Comparison of ENCODE assay signal across 8 cellular contexts in genomic region chr2:237744613-237745249, GRCh38. TPM values are rescaled to one million over a fixed set of nuclear protein-coding genes. Genes with fewer than 3 reads are reported as not detected.
DNase-seq lines count a peak whose midpoint lies in the region; ATAC-seq, FAIRE-seq and TF ChIP-seq lines count a peak whose summit lies in the region.

No MANE protein-coding gene starts in this region.

- TF ChIP-seq POLR2A in GM12892 (IDR thresholded peaks at IDR 0.05; ENCODE audit: low read depth, low read length) = no peak

- peaks cover 12% of the 10 kb centered on the region for H3K36me3 ChIP-seq in brain microvascular endothelial cell (replicated peaks)

- no peaks in the 10 kb centered on the region for H3K27me3 ChIP-seq in brain microvascular endothelial cell (replicated peaks)

- H3K27ac ChIP-seq in 22Rv1 (no peak overlapping the region), brain microvascular endothelial cell (no peak overlapping the region)

- TF ChIP-seq CTCF in 22Rv1 (IDR thresholded peaks at IDR 0.05) (peak; percentile 99), WTC11 (IDR thresholded peaks at IDR 0.05) (peak; percentile 80), brain microvascular endothelial cell (IDR thresholded peaks at IDR 0.05; ENCODE audit: low read depth, low read length, missing control alignments) (peak; percentile 98)

- in situ Hi-C loops in brain microvascular endothelial cell (cut with HindIII; ENCODE audit: low pct_ligation_motif_present, low sequenced_read_pairs) = no loop called here

- H3K9me3 Mint-ChIP-seq in WTC11 = no peaks in the 10 kb centered on the region

- ATAC-seq in WTC11 = peak; percentile 82
- ATAC-seq in GM19035 (IDR thresholded peaks at IDR 0.05; ENCODE audit: unreplicated experiment) = no peak

- POLR2A ChIA-PET in WTC11 (lab: Charles Lee) = no interaction called here

- H3K27me3 Mint-ChIP-seq in WTC11 (ENCODE audit: low read depth) = no peaks in the 10 kb centered on the region

- peak overlapping the region; percentile 80 for H3K27ac Mint-ChIP-seq in WTC11

- H3K4me3 ChIP-seq in brain microvascular endothelial cell (ENCODE audit: low read depth, low read length) = no peak overlapping the region

- peak; percentile 69 for DNase-seq in GM12892 (ENCODE audit: insufficient read length)
- DNase-seq in NAMALWA (ENCODE audit: low spot score) = peak; percentile 59
- DNase-seq in WTC11 (ENCODE audit: low spot score) = peak; percentile 86
- peak; percentile 55 for DNase-seq in brain microvascular endothelial cell
- DNase-seq in iris pigment epithelial cell (ENCODE audit: low read depth) = peak; percentile 44
- peak; percentile 60 to 72 for DNase-seq in stimulated activated CD4-positive, alpha-beta T cell treated with anti-CD3 and anti-CD28 coated beads, Interleukin-1b, Interleukin-23, amount 100 ng/mL, for 1 hour (ENCODE audit: low read depth in 2 of 2)

- no peak overlapping the region for H3K4me3 Mint-ChIP-seq in WTC11

- peaks cover 43% of the 10 kb centered on the region for H3K4me1 Mint-ChIP-seq in WTC11

- FAIRE-seq in GM12892 (lab: Jason Lieb, UNC) = peak; percentile 89

- H3K36me3 Mint-ChIP-seq in WTC11 = peaks cover 25% of the 10 kb centered on the region

- CTCF ChIA-PET in WTC11 (lab: Charles Lee) = interaction anchor here (0.6 to 5.5 kb wide), 32 partner anchors 8 to 1346 kb away, joined by 3 to 48 read pairs (median 4); no protein-coding TSS in a partner anchor

TF ChIP-seq in WTC11, 78 proteins besides CTCF, POLR2A, EP300 and RAD21:
- TF ChIP-seq GABPB1 (CRISPR knock-in tag; IDR thresholded peaks at IDR 0.05) (peak; percentile 51), TCF7 (CRISPR knock-in tag; IDR thresholded peaks at IDR 0.05; ENCODE audit: low read depth) (no peak)

RNA-seq across cellular contexts. Expression of gene RBM44, which starts 53.8 kb away (rescaled TPM):
- polyA plus RNA-seq in GM12892 (2012; ENCODE audit: missing spikeins) = 1.0 TPM
- total RNA-seq in WTC11 (2021) = 0.53 to 1.3 TPM (median 0.71 TPM) in 3 replicates
